In genomic region chr9:114378883-114379282, GRCh38 we compare ENCODE assay signal across 1 cellular context.
TF ChIP-seq lines count a peak whose summit lies in the region.

No MANE protein-coding gene starts in this region.

TF ChIP-seq in H1, 55 proteins besides CTCF, POLR2A, EP300 and RAD21:
- TF ChIP-seq SP4 (IDR thresholded peaks at IDR 0.05; ENCODE audit: low read length) (no peak), YY1 (IDR thresholded peaks at IDR 0.05; ENCODE audit: low read depth, low read length) (no peak), POLR2AphosphoS5 (IDR thresholded peaks at IDR 0.05; ENCODE audit: low read depth, low read length) (no peak), RBBP5 (IDR thresholded peaks at IDR 0.05; ENCODE audit: borderline replicate concordance, low read depth, low read length) (no peak), SIN3A (conservative IDR thresholded peaks at IDR 0.05 in 1 of 2, IDR thresholded peaks at IDR 0.05 in 1 of 2; ENCODE audit: low read depth in 1 of 2, low read length in 2 of 2) (no peak), CHD2 (IDR thresholded peaks at IDR 0.05; ENCODE audit: low read length) (no peak), CHD1 (IDR thresholded peaks at IDR 0.05; ENCODE audit: low read depth, low read length) (no peak), KDM1A (IDR thresholded peaks at IDR 0.05; ENCODE audit: borderline replicate concordance, low read length) (no peak), HDAC6 (IDR thresholded peaks at IDR 0.05; ENCODE audit: low read depth, low read length) (no peak)
